In genomic region chr18:59493019-59493418, GRCh38 we compare ENCODE assay signal across 30 cellular contexts.
"Had no signal": no experiment of that assay in that cellular context is flagged by ENCODE, and none has a peak within 500 bp of the region (broad histone marks: within the 10 kb centered on the region; RNA-seq: fewer than 3 reads in every experiment).

No MANE protein-coding gene starts in this region.

- H3K27me3 Mint-ChIP-seq: activated CD4-positive, alpha-beta T cell treated with anti-CD3 and anti-CD28 coated beads, Interleukin-2, amount 10 ng/mL, durations not matched to agents 7 days and 5 days; activated naive CD8-positive, alpha-beta T cell treated with anti-CD3 and anti-CD28 coated beads, Interleukin-2, amount 10 ng/mL, durations not matched to agents 7 days and 5 days; central memory CD8-positive, alpha-beta T cell had no signal

- H3K27ac Mint-ChIP-seq: activated CD4-positive, alpha-beta T cell treated with anti-CD3 and anti-CD28 coated beads for 36 hours; activated CD4-positive, alpha-beta T cell treated with anti-CD3 and anti-CD28 coated beads, Interleukin-2, amount 10 ng/mL, durations not matched to agents 7 days and 5 days; activated CD8-positive, alpha-beta T cell treated with anti-CD3 and anti-CD28 coated beads, Interleukin-2, amount 10 ng/mL, durations not matched to agents 7 days and 5 days; activated naive CD4-positive, alpha-beta T cell treated with anti-CD3 and anti-CD28 coated beads, Interleukin-2, amount 50 U/mL, for 24 hours; activated naive CD8-positive, alpha-beta T cell treated with anti-CD3 and anti-CD28 coated beads, Interleukin-2, amount 10 ng/mL, durations not matched to agents 7 days and 5 days; activated T-cell treated with anti-CD3 and anti-CD28 coated beads, Interleukin-2, amount 50 U/mL, for 24 hours; activated T-helper 2 cell treated with anti-CD3 and anti-CD28 coated beads, Interferon-gamma antibody, Interleukin-2, Interleukin-4, amounts not matched to agents 10 μg/mL and 5 μg/mL and 100 μg/mL, durations not matched to agents 14 hours and 24 hours and 36 hours; T-helper 1 cell treated with Interleukin-12 subunit alpha and Interleukin-12 subunit beta and Interleukin-4 antibody, amounts not matched to agents 30 μg/mL and 1 μg/mL, for 36 hours; T-helper 2 cell treated with Interferon-gamma antibody and Interleukin-4, amounts not matched to agents 5 μg/mL and 100 μg/mL, for 36 hours had no signal

- H3K36me3 Mint-ChIP-seq: activated naive CD4-positive, alpha-beta T cell treated with anti-CD3 and anti-CD28 coated beads, Interleukin-2, amount 50 U/mL, for 24 hours; activated naive CD8-positive, alpha-beta T cell treated with anti-CD3 and anti-CD28 coated beads, Interleukin-2, amount 10 ng/mL, durations not matched to agents 7 days and 5 days had no signal

- DNase-seq: activated CD4-positive, alpha-beta T cell treated with anti-CD3 and anti-CD28 coated beads for 36 hours; activated CD4-positive, alpha-beta T cell treated with anti-CD3 and anti-CD28 coated beads, Interleukin-2, amount 10 ng/mL, durations not matched to agents 7 days and 5 days; activated CD4-positive, alpha-beta T cell treated with anti-CD3 and anti-CD28 coated beads, Interleukin-2, amount 50 U/mL, for 48 hours; activated CD8-positive, alpha-beta T cell treated with anti-CD3 and anti-CD28 coated beads, Interleukin-2, amount 10 ng/mL, durations not matched to agents 7 days and 5 days; activated gamma-delta T cell; activated naive CD4-positive, alpha-beta T cell treated with Interleukin-2 at 50 U/mL for 16 hours; activated naive CD8-positive, alpha-beta T cell treated with anti-CD3 and anti-CD28 coated beads, Interleukin-2, amount 10 ng/mL, durations not matched to agents 7 days and 5 days; activated T-cell treated with anti-CD3 and anti-CD28 coated beads, Interleukin-2, amount 50 U/mL, for 24 hours; amygdala; Karpas-422; KBM-7; NCI-H1092 treated with DMSO at 0.1 percent for 48 hours; NCI-H1417; NCI-H146; NCI-H187; NCI-H2029 treated with DMSO at 0.1 percent for 48 hours; NCI-H2107; NCI-H2171; NCI-H510A; NCI-H526; NCI-H748 treated with DMSO at 0.1 percent for 48 hours; NK-92 treated with Interleukin-12 subunit alpha and Interleukin-12 subunit beta, amount 100 ng/mL, for 24 hours; SHP77; SJCRH30 had no signal

- H3K4me3 Mint-ChIP-seq: activated CD4-positive, alpha-beta T cell treated with anti-CD3 and anti-CD28 coated beads for 36 hours; activated CD4-positive, alpha-beta T cell treated with anti-CD3 and anti-CD28 coated beads, Interleukin-2, amount 10 ng/mL, durations not matched to agents 7 days and 5 days; activated CD8-positive, alpha-beta T cell treated with anti-CD3 and anti-CD28 coated beads, Interleukin-2, amount 10 ng/mL, durations not matched to agents 7 days and 5 days; activated naive CD4-positive, alpha-beta T cell treated with anti-CD3 and anti-CD28 coated beads, Interleukin-2, amount 50 U/mL, for 24 hours; activated naive CD8-positive, alpha-beta T cell treated with anti-CD3 and anti-CD28 coated beads, Interleukin-2, amount 10 ng/mL, durations not matched to agents 7 days and 5 days; activated T-cell treated with anti-CD3 and anti-CD28 coated beads, Interleukin-2, amount 50 U/mL, for 24 hours; central memory CD8-positive, alpha-beta T cell; T-helper 1 cell treated with Interleukin-12 subunit alpha and Interleukin-12 subunit beta and Interleukin-4 antibody, amounts not matched to agents 30 μg/mL and 1 μg/mL, for 36 hours; T-helper 2 cell treated with Interferon-gamma antibody and Interleukin-4, amounts not matched to agents 5 μg/mL and 100 μg/mL, for 36 hours had no signal

- H3K4me1 Mint-ChIP-seq: activated CD4-positive, alpha-beta T cell treated with anti-CD3 and anti-CD28 coated beads for 36 hours; activated CD4-positive, alpha-beta T cell treated with anti-CD3 and anti-CD28 coated beads, Interleukin-2, amount 10 ng/mL, durations not matched to agents 7 days and 5 days; activated naive CD4-positive, alpha-beta T cell treated with anti-CD3 and anti-CD28 coated beads, Interleukin-2, amount 50 U/mL, for 24 hours; activated naive CD8-positive, alpha-beta T cell treated with anti-CD3 and anti-CD28 coated beads, Interleukin-2, amount 10 ng/mL, durations not matched to agents 7 days and 5 days; central memory CD8-positive, alpha-beta T cell had no signal

- ATAC-seq: activated CD4-positive, alpha-beta T cell treated with anti-CD3 and anti-CD28 coated beads for 36 hours; activated CD8-positive, alpha-beta T cell treated with anti-CD3 and anti-CD28 coated beads, Interleukin-2, amount 10 ng/mL, durations not matched to agents 7 days and 5 days; Panc1 had no signal

- H3K9me3 Mint-ChIP-seq: activated CD4-positive, alpha-beta T cell treated with anti-CD3 and anti-CD28 coated beads, Interleukin-2, amount 10 ng/mL, durations not matched to agents 7 days and 5 days; activated naive CD4-positive, alpha-beta T cell treated with anti-CD3 and anti-CD28 coated beads, Interleukin-2, amount 50 U/mL, for 24 hours; activated naive CD8-positive, alpha-beta T cell treated with anti-CD3 and anti-CD28 coated beads, Interleukin-2, amount 10 ng/mL, durations not matched to agents 7 days and 5 days; activated T-cell treated with anti-CD3 and anti-CD28 coated beads, Interleukin-2, amount 50 U/mL, for 24 hours; activated T-helper 2 cell treated with anti-CD3 and anti-CD28 coated beads, Interferon-gamma antibody, Interleukin-2, Interleukin-4, amounts not matched to agents 10 μg/mL and 5 μg/mL and 100 μg/mL, durations not matched to agents 14 hours and 24 hours and 36 hours; central memory CD8-positive, alpha-beta T cell; T-helper 1 cell treated with Interleukin-12 subunit alpha and Interleukin-12 subunit beta and Interleukin-4 antibody, amounts not matched to agents 30 μg/mL and 1 μg/mL, for 36 hours; T-helper 2 cell treated with Interferon-gamma antibody and Interleukin-4, amounts not matched to agents 5 μg/mL and 100 μg/mL, for 36 hours had no signal
